In the genomic region with DNA sequence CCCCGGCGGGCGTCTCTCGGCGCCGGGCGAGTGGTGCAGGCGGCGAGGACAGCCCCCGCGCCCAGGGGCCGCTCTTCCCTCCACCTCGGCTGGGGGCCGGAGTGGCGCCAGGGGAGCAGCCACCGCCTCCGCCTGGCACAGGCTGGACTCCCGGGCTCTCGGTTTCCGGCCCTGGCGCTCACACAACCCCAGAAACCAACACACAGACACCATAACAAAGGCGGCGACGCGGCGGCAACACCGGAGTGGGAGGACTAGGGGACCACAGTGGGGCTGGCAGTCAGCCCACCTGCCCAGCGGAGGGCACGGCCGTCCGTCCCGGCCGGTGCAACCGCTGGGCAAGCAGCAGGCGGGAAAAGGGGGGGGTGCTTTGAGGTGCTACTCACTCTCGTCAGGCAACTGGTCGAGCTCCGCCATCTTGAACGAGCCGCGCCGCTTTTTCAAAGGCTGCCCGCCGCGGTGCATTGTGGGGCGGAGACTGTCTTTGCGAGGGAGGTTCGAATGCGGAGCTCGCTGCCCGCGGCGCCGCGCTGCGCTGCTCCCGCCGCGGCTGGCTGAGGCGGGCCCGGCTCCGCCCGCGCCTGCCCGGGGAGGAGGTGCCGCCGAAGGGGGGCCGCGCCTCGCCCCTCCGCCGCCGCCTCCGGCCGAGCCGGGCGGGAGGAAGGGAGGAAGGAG, we compare ENCODE assay signal across 1 cellular context.
TF ChIP-seq lines count a peak whose summit lies in the region.

A gene with protein sequence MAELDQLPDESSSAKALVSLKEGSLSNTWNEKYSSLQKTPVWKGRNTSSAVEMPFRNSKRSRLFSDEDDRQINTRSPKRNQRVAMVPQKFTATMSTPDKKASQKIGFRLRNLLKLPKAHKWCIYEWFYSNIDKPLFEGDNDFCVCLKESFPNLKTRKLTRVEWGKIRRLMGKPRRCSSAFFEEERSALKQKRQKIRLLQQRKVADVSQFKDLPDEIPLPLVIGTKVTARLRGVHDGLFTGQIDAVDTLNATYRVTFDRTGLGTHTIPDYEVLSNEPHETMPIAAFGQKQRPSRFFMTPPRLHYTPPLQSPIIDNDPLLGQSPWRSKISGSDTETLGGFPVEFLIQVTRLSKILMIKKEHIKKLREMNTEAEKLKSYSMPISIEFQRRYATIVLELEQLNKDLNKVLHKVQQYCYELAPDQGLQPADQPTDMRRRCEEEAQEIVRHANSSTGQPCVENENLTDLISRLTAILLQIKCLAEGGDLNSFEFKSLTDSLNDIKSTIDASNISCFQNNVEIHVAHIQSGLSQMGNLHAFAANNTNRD (minus strand): TSS at position 442 of the 675 bp plus-strand sequence. CDS start 25 bp downstream, at position 417.

TF ChIP-seq in HEK293, 187 proteins besides CTCF, POLR2A, EP300 and RAD21 (continued from another document and continues in another):
- TF ChIP-seq PRDM2 (tag by site-specific recombination; IDR thresholded peaks at IDR 0.05; ENCODE audit: borderline replicate concordance) (no peak), ZNF658 (tag by site-specific recombination; IDR thresholded peaks at IDR 0.05) (no peak), ZNF140 (tag by site-specific recombination; IDR thresholded peaks at IDR 0.05) (no peak), ZNF266 (tag by site-specific recombination; IDR thresholded peaks at IDR 0.05; ENCODE audit: low read depth) (no peak), ZNF768 (tag by site-specific recombination; IDR thresholded peaks at IDR 0.05) (no peak), SALL2 (tag by site-specific recombination; IDR thresholded peaks at IDR 0.05; ENCODE audit: borderline replicate concordance) (no peak), ZNF548 (tag by site-specific recombination; IDR thresholded peaks at IDR 0.05) (no peak; the same call in 1 of the 2 replicates), ZFP3 (tag by site-specific recombination; IDR thresholded peaks at IDR 0.05; ENCODE audit: low read depth) (no peak), ZNF830 (tag by site-specific recombination; IDR thresholded peaks at IDR 0.05; ENCODE audit: low read depth) (no peak), ZBTB20 (tag by site-specific recombination; IDR thresholded peaks at IDR 0.05) (peak; percentile 96), ZNF521 (tag by site-specific recombination; IDR thresholded peaks at IDR 0.05) (no peak), GLIS1 (tag by site-specific recombination; IDR thresholded peaks at IDR 0.05) (peak; percentile 91), ZNF280D (tag by site-specific recombination; IDR thresholded peaks at IDR 0.05) (peak; percentile 97), HOXC10 (CRISPR knock-in tag; IDR thresholded peaks at IDR 0.05) (no peak), SP2 (tag by site-specific recombination; IDR thresholded peaks at IDR 0.05) (peak; percentile 62), ZNF488 (tag by site-specific recombination; IDR thresholded peaks at IDR 0.05) (0 out of 2 replicates have a peak, but pooled peaks have one; percentile 32), ZNF580 (tag by site-specific recombination; IDR thresholded peaks at IDR 0.05) (no peak), KLF1 (tag by site-specific recombination; IDR thresholded peaks at IDR 0.05) (peak; percentile 16; the same call in 1 of the 2 replicates), ZNF184 (tag by site-specific recombination; IDR thresholded peaks at IDR 0.05) (no peak), ZNF585B (tag by site-specific recombination; IDR thresholded peaks at IDR 0.05) (no peak; the same call in none of the 2 replicates), ZNF239 (tag by site-specific recombination; IDR thresholded peaks at IDR 0.05) (no peak), ZNF501 (tag by site-specific recombination; IDR thresholded peaks at IDR 0.05) (peak; percentile 95), ZNF626 (tag by site-specific recombination; IDR thresholded peaks at IDR 0.05) (no peak), ZSCAN30 (tag by site-specific recombination; IDR thresholded peaks at IDR 0.05) (peak; percentile 88), ZNF571 (tag by site-specific recombination; IDR thresholded peaks at IDR 0.05) (no peak), EGR2 (tag by site-specific recombination; IDR thresholded peaks at IDR 0.05; ENCODE audit: low read depth) (peak; percentile 64), KLF7 (tag by site-specific recombination; IDR thresholded peaks at IDR 0.05; ENCODE audit: borderline replicate concordance) (peak; percentile 77; the same call in 1 of the 2 replicates), ZNF311 (tag by site-specific recombination; IDR thresholded peaks at IDR 0.05; ENCODE audit: borderline replicate concordance) (no peak), ZNF513 (tag by site-specific recombination; IDR thresholded peaks at IDR 0.05) (no peak), MYNN (tag by site-specific recombination; IDR thresholded peaks at IDR 0.05; ENCODE audit: borderline replicate concordance) (no peak; the same call in 1 of the 2 replicates), ZFP69B (tag by site-specific recombination; IDR thresholded peaks at IDR 0.05) (peak; percentile 91)
- TF ChIP-seq, protein P1, sequence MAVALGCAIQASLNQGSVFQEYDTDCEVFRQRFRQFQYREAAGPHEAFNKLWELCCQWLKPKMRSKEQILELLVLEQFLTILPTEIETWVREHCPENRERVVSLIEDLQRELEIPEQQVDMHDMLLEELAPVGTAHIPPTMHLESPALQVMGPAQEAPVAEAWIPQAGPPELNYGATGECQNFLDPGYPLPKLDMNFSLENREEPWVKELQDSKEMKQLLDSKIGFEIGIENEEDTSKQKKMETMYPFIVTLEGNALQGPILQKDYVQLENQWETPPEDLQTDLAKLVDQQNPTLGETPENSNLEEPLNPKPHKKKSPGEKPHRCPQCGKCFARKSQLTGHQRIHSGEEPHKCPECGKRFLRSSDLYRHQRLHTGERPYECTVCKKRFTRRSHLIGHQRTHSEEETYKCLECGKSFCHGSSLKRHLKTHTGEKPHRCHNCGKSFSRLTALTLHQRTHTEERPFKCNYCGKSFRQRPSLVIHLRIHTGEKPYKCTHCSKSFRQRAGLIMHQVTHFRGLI (tag by site-specific recombination; IDR thresholded peaks at IDR 0.05), result peak; percentile 59
- TF ChIP-seq, protein P2, sequence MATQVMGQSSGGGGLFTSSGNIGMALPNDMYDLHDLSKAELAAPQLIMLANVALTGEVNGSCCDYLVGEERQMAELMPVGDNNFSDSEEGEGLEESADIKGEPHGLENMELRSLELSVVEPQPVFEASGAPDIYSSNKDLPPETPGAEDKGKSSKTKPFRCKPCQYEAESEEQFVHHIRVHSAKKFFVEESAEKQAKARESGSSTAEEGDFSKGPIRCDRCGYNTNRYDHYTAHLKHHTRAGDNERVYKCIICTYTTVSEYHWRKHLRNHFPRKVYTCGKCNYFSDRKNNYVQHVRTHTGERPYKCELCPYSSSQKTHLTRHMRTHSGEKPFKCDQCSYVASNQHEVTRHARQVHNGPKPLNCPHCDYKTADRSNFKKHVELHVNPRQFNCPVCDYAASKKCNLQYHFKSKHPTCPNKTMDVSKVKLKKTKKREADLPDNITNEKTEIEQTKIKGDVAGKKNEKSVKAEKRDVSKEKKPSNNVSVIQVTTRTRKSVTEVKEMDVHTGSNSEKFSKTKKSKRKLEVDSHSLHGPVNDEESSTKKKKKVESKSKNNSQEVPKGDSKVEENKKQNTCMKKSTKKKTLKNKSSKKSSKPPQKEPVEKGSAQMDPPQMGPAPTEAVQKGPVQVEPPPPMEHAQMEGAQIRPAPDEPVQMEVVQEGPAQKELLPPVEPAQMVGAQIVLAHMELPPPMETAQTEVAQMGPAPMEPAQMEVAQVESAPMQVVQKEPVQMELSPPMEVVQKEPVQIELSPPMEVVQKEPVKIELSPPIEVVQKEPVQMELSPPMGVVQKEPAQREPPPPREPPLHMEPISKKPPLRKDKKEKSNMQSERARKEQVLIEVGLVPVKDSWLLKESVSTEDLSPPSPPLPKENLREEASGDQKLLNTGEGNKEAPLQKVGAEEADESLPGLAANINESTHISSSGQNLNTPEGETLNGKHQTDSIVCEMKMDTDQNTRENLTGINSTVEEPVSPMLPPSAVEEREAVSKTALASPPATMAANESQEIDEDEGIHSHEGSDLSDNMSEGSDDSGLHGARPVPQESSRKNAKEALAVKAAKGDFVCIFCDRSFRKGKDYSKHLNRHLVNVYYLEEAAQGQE (tag by site-specific recombination; IDR thresholded peaks at IDR 0.05), result peak; percentile 63
- TF ChIP-seq, protein P3, sequence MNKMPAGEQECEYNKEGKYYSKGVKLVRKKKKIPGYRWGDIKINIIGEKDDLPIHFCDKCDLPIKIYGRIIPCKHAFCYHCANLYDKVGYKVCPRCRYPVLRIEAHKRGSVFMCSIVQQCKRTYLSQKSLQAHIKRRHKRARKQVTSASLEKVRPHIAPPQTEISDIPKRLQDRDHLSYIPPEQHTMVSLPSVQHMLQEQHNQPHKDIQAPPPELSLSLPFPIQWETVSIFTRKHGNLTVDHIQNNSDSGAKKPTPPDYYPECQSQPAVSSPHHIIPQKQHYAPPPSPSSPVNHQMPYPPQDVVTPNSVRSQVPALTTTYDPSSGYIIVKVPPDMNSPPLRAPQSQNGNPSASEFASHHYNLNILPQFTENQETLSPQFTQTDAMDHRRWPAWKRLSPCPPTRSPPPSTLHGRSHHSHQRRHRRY (tag by site-specific recombination; IDR thresholded peaks at IDR 0.05), result peak; percentile 62; the same call in 1 of the 2 replicates
